In genomic region chr5:107470007-107470582, GRCh38 we compare ENCODE assay signal across 13 cellular contexts.
A peak's percentile ranks its signal among the peaks of the same experiment; 100 is the strongest.
DNase-seq lines count a peak whose midpoint lies in the region; ATAC-seq and TF ChIP-seq lines count a peak whose summit lies in the region.
"Had no signal": no experiment of that assay in that cellular context is flagged by ENCODE, and none has a peak within 500 bp of the region (broad histone marks: within the 10 kb centered on the region; RNA-seq: fewer than 3 reads in every experiment).

No MANE protein-coding gene starts in this region.

- ATAC-seq in HG02981 (IDR thresholded peaks at IDR 0.05; ENCODE audit: unreplicated experiment), result no peak

- H3K27ac Mint-ChIP-seq in activated T-helper 2 cell treated with anti-CD3 and anti-CD28 coated beads, Interferon-gamma antibody, Interleukin-2, Interleukin-4, amounts not matched to agents 10 μg/mL and 5 μg/mL and 100 μg/mL, durations not matched to agents 14 hours and 24 hours and 36 hours, result no peak overlapping the region
- H3K27ac Mint-ChIP-seq: endodermal cell had no signal

- peaks cover 12% of the 10 kb centered on the region for H3K27me3 Mint-ChIP-seq in activated T-helper 2 cell treated with anti-CD3 and anti-CD28 coated beads, Interferon-gamma antibody, Interleukin-2, Interleukin-4, amounts not matched to agents 10 μg/mL and 5 μg/mL and 100 μg/mL, durations not matched to agents 14 hours and 24 hours and 36 hours (ENCODE audit: low read depth)

- H3K27ac ChIP-seq in BLaER1 treated with 17β-estradiol and CSF1 and Interleukin-3, amounts not matched to agents 10 nM and 100 nM, result peak overlapping the region in 4 of 11 experiments; percentile 46 to 75 (median 57); a peak in 7 of 22 replicates
- H3K27ac ChIP-seq in HUES48 (ENCODE audit: low read depth, low read length) (peak overlapping the region; percentile 60), Peyer's patch (no peak overlapping the region)

- no peaks in the 10 kb centered on the region for H3K27me3 ChIP-seq in BLaER1 treated with 17β-estradiol and CSF1 and Interleukin-3, amounts not matched to agents 10 nM and 100 nM
- H3K27me3 ChIP-seq in HUES48 (ENCODE audit: control insufficient read depth, insufficient read depth, low read length) (no peaks in the 10 kb centered on the region), Peyer's patch (no peaks in the 10 kb centered on the region)
- H3K27me3 ChIP-seq: BE2C had no signal

- no peaks in the 10 kb centered on the region for H3K9me3 ChIP-seq in BLaER1 treated with 17β-estradiol and CSF1 and Interleukin-3, amounts not matched to agents 10 nM and 100 nM (replicated peaks in 1 of 11)
- H3K9me3 ChIP-seq in HUES48 (ENCODE audit: control insufficient read depth, insufficient read depth, low read length) (no peaks in the 10 kb centered on the region), Peyer's patch (no peaks in the 10 kb centered on the region)
- H3K9me3 ChIP-seq: BE2C had no signal

- no peak overlapping the region for H3K4me3 Mint-ChIP-seq in activated T-helper 2 cell treated with anti-CD3 and anti-CD28 coated beads, Interferon-gamma antibody, Interleukin-2, Interleukin-4, amounts not matched to agents 10 μg/mL and 5 μg/mL and 100 μg/mL, durations not matched to agents 14 hours and 24 hours and 36 hours (ENCODE audit: low read depth)
- H3K4me3 Mint-ChIP-seq: endodermal cell had no signal

- TF ChIP-seq POLR2A in Peyer's patch (IDR thresholded peaks at IDR 0.05), result no peak

- TF ChIP-seq CTCF in astrocyte of the spinal cord (IDR thresholded peaks at IDR 0.05; ENCODE audit: low read depth, low read length) (no peak), Peyer's patch (IDR thresholded peaks at IDR 0.05) (no peak)

- peak overlapping the region in 7 of 11 experiments; percentile 36 to 75 (median 68); a peak in 12 of 22 replicates for H3K4me2 ChIP-seq in BLaER1 treated with 17β-estradiol and CSF1 and Interleukin-3, amounts not matched to agents 10 nM and 100 nM

- no peaks in the 10 kb centered on the region for H3K36me3 ChIP-seq in BLaER1 treated with 17β-estradiol and CSF1 and Interleukin-3, amounts not matched to agents 10 nM and 100 nM
- H3K36me3 ChIP-seq in HUES48 (ENCODE audit: control insufficient read depth, insufficient read depth, low read length) (no peaks in the 10 kb centered on the region), Peyer's patch (no peaks in the 10 kb centered on the region)
- H3K36me3 ChIP-seq: BE2C had no signal

- no peaks in the 10 kb centered on the region for H3K9me3 Mint-ChIP-seq in activated T-helper 2 cell treated with anti-CD3 and anti-CD28 coated beads, Interferon-gamma antibody, Interleukin-2, Interleukin-4, amounts not matched to agents 10 μg/mL and 5 μg/mL and 100 μg/mL, durations not matched to agents 14 hours and 24 hours and 36 hours
- H3K9me3 Mint-ChIP-seq: endodermal cell had no signal

- peaks cover 10 to 33% (median 15%) of the 10 kb centered on the region in 10 experiments for H3K4me1 ChIP-seq in BLaER1 treated with 17β-estradiol and CSF1 and Interleukin-3, amounts not matched to agents 10 nM and 100 nM
- peaks cover 96% of the 10 kb centered on the region for H3K4me1 ChIP-seq in HUES48 (ENCODE audit: control insufficient read depth, insufficient read depth, low read length)
- peaks cover 0 to 3% (median 0%) of the 10 kb centered on the region in 4 donors for H3K4me1 ChIP-seq in Peyer's patch

- in situ Hi-C loops in astrocyte of the spinal cord (cut with HindIII; ENCODE audit: low sequenced_read_pairs), result no loop called here

- intact Hi-C loops in activated T-helper 2 cell treated with anti-CD3 and anti-CD28 coated beads, Interferon-gamma antibody, Interleukin-2, Interleukin-4, amounts not matched to agents 10 μg/mL and 5 μg/mL and 100 μg/mL, durations not matched to agents 14 hours and 24 hours and 36 hours (cut with micrococcal nuclease), result no loop called here

- H3K9ac ChIP-seq in BLaER1 treated with 17β-estradiol and CSF1 and Interleukin-3, amounts not matched to agents 10 nM and 100 nM, result peak overlapping the region in 1 of 11 experiments; percentile 45; a peak in 1 of 22 replicates
- H3K9ac ChIP-seq in HUES48 (ENCODE audit: low read depth, low read length), result no peak overlapping the region

- no peaks in the 10 kb centered on the region for H4K20me1 ChIP-seq in BLaER1 treated with 17β-estradiol and CSF1 and Interleukin-3, amounts not matched to agents 10 nM and 100 nM

- peaks cover 4% of the 10 kb centered on the region for H3K4me1 Mint-ChIP-seq in activated T-helper 2 cell treated with anti-CD3 and anti-CD28 coated beads, Interferon-gamma antibody, Interleukin-2, Interleukin-4, amounts not matched to agents 10 μg/mL and 5 μg/mL and 100 μg/mL, durations not matched to agents 14 hours and 24 hours and 36 hours (ENCODE audit: low read depth)

- H3K36me3 Mint-ChIP-seq in activated T-helper 2 cell treated with anti-CD3 and anti-CD28 coated beads, Interferon-gamma antibody, Interleukin-2, Interleukin-4, amounts not matched to agents 10 μg/mL and 5 μg/mL and 100 μg/mL, durations not matched to agents 14 hours and 24 hours and 36 hours (ENCODE audit: low read depth), result no peaks in the 10 kb centered on the region

- DNase-seq in astrocyte of the spinal cord (ENCODE audit: low read depth, low spot score) (peak; percentile 41), kidney glomerular epithelial cell (lab: John Stamatoyannopoulos, UW) (peak; percentile 48), NCI-H1436 (lab: John Stamatoyannopoulos, UW) (no peak), Peyer's patch (no peak)
- DNase-seq in activated T-helper 2 cell treated with anti-CD3 and anti-CD28 coated beads, Interferon-gamma antibody, Interleukin-2, Interleukin-4, amounts not matched to agents 10 μg/mL and 5 μg/mL and 100 μg/mL, durations not matched to agents 14 hours and 24 hours and 36 hours (ENCODE audit: low spot score), result no peak
- DNase-seq: activated CD8-positive, alpha-beta memory T cell treated with anti-CD3 and anti-CD28 coated beads, Interleukin-2, amount 50 U/mL, for 48 hours; amniotic stem cell; BE2C; endodermal cell; NCI-H1694 treated with DMSO at 0.1 percent for 48 hours had no signal

- H3K4me3 ChIP-seq in BLaER1 treated with 17β-estradiol and CSF1 and Interleukin-3, amounts not matched to agents 10 nM and 100 nM, result no peak overlapping the region
- no peak overlapping the region for H3K4me3 ChIP-seq in HUES48 (ENCODE audit: low read depth, low read length)
- no peak overlapping the region for H3K4me3 ChIP-seq in astrocyte of the spinal cord (ENCODE audit: low read depth, low read length)
- H3K4me3 ChIP-seq in Peyer's patch, result no peak overlapping the region

Comparison
In these comparisons a context has a peak if more than half of its experiments do, and no peak if none do; other contexts are left out.
1. DNase-seq: peak in astrocyte of the spinal cord (single experiment) and kidney glomerular epithelial cell (single experiment); none in activated T-helper 2 cell treated with anti-CD3 and anti-CD28 coated beads, Interferon-gamma antibody, Interleukin-2, Interleukin-4, amounts not matched to agents 10 μg/mL and 5 μg/mL and 100 μg/mL, durations not matched to agents 14 hours and 24 hours and 36 hours (single experiment), NCI-H1436 (single experiment) and Peyer's patch (0 of 3).